Comparison of ENCODE assay signal across 2 cellular contexts in genomic region chr7:4700577-4701235, GRCh38.
TF ChIP-seq lines count a peak whose summit lies in the region.

No MANE protein-coding gene starts in this region.

TF ChIP-seq in K562, 482 proteins besides CTCF, POLR2A, EP300 and RAD21:
- TF ChIP-seq SNRNP70 (optimal IDR thresholded peaks at IDR 0.05; ENCODE audit: low read depth, low read length) = no peak
- 0 out of 2 replicates have a peak, but pooled peaks have one; percentile 2 for TF ChIP-seq CBFA2T3 (IDR thresholded peaks at IDR 0.05)
- no peak for TF ChIP-seq AFF1 (IDR thresholded peaks at IDR 0.05; ENCODE audit: low read depth in 1 of 2, partially characterized antibody in 2 of 2)
- 0 out of 2 replicates have a peak, but pooled peaks have one; percentile 26 for TF ChIP-seq ZNF121 (CRISPR knock-in tag; conservative IDR thresholded peaks at IDR 0.05)
- TF ChIP-seq RBM25 (IDR thresholded peaks at IDR 0.05; ENCODE audit: low read depth, low read length, severe bottlenecking) = no peak
- peak; percentile 67 for TF ChIP-seq CREM (IDR thresholded peaks at IDR 0.05; ENCODE audit: low read depth)
- no peak for TF ChIP-seq ZNF551 (CRISPR knock-in tag; IDR thresholded peaks at IDR 0.05)
- TF ChIP-seq CREB1 (IDR thresholded peaks at IDR 0.05) = 0 out of 2 replicates have a peak, but pooled peaks have one; percentile 14
- TF ChIP-seq CREB1 (CRISPR knock-in tag; IDR thresholded peaks at IDR 0.05) = no peak
- no peak for TF ChIP-seq MAFK (IDR thresholded peaks at IDR 0.05; ENCODE audit: low read length)

TF ChIP-seq in HepG2, 621 proteins besides CTCF, POLR2A, EP300 and RAD21:
- TF ChIP-seq POLR2G (IDR thresholded peaks at IDR 0.05; ENCODE audit: low read depth, low read length) (no peak), ZNF460 (CRISPR knock-in tag; IDR thresholded peaks at IDR 0.05; ENCODE audit: borderline replicate concordance) (no peak), ZBTB25 (CRISPR knock-in tag; IDR thresholded peaks at IDR 0.05) (no peak), DMTF1 (CRISPR knock-in tag; IDR thresholded peaks at IDR 0.05) (no peak), ZNF121 (CRISPR knock-in tag; IDR thresholded peaks at IDR 0.05) (peak; percentile 95), PITX1 (CRISPR knock-in tag; IDR thresholded peaks at IDR 0.05) (no peak), ZNF687 (CRISPR knock-in tag; IDR thresholded peaks at IDR 0.05) (peak; percentile 32; the same call in 1 of the 2 replicates), HOXA7 (CRISPR knock-in tag; IDR thresholded peaks at IDR 0.05) (no peak), ZMYM3 (CRISPR knock-in tag; IDR thresholded peaks at IDR 0.05) (peak; percentile 67), ZBTB38 (CRISPR knock-in tag; IDR thresholded peaks at IDR 0.05) (peak; percentile 64; the same call in 1 of the 2 replicates), ZNF770 (CRISPR knock-in tag; IDR thresholded peaks at IDR 0.05) (peak; percentile 23; the same call in 1 of the 2 replicates), RBFOX2 (IDR thresholded peaks at IDR 0.05; ENCODE audit: low read depth, low read length) (no peak), SYNCRIP (IDR thresholded peaks at IDR 0.05; ENCODE audit: insufficient read depth, low read depth, low read length) (no peak), ZHX2 (IDR thresholded peaks at IDR 0.05; ENCODE audit: low read depth) (no peak), ZHX2 (CRISPR knock-in tag; IDR thresholded peaks at IDR 0.05; ENCODE audit: borderline replicate concordance) (no peak), JUND (CRISPR knock-in tag; IDR thresholded peaks at IDR 0.05) (no peak)
TF ChIP-seq in HepG2: peak in this region for 5.
